Comparison of ENCODE assay signal across 1 cellular context in the genomic region with DNA sequence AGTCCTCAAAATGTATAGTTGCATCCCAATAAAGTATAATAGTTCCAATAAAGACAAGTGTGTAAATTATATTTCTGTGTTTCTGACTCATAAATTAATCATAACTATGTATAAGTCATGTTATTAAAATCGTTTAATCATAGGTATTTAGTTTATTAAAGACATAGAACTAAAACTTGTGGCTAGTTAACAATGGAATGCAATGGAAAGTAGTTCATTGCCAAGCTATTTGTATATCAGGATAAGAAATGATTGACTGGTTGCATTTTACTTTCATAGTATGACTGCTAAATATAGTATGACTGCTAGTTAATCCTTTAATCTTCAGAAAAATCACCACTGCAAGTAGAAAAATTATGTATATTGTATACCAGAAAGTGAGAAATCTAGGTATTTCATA.
TF ChIP-seq lines count a peak whose summit lies in the region.

No MANE protein-coding gene starts in this region.

TF ChIP-seq in SK-N-SH treated with all-trans-retinoic acid at 6 μM for 48 hours, 23 proteins besides CTCF, POLR2A, EP300 and RAD21 (continued from another document):
- TF ChIP-seq BACH2 (CRISPR knock-in tag; IDR thresholded peaks at IDR 0.05; ENCODE audit: borderline replicate concordance): no peak
- no peak for TF ChIP-seq ZC3H10 (CRISPR knock-in tag; IDR thresholded peaks at IDR 0.05)
- TF ChIP-seq PPARA (CRISPR knock-in tag; IDR thresholded peaks at IDR 0.05; ENCODE audit: borderline replicate concordance): no peak
- no peak for TF ChIP-seq GLIS3 (CRISPR knock-in tag; IDR thresholded peaks at IDR 0.05)
- TF ChIP-seq CSDC2 (CRISPR knock-in tag; IDR thresholded peaks at IDR 0.05): no peak
